ENCODE assay signal across 31 cellular contexts in the genomic region with DNA sequence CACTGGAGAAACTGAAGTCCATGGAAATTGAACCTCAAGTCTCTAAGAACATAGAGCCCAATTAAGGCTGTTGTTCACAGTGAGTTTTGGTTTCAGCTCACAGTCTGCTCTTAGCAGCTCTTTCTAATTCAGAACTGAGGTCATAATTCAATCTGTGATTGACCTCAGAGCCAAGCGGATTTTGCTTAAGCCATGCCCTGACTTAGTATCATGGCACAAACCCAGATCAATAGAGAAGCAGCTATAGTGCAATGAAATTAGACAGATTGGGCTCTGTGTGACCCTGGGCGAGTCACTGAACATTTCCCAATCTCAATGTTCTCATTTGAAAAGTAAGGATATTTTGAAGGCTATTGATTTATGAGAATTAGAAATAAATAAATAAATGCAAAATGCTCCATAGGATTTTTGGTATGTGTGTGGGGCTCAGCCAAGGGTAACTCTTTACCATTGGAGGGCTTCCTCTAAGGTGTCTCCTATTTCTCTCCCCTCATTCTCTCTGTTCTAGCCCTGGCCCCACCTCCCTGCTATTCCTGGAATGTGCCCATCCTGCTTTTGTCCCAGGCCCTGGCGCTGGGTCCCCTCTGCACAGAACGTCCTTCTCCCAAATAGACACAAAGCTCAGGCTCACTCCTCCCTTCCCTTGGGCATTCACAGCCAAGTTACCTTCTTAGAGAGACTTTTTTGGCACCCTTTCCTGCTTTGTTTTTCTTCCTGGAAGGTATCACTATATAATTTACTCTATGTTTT.
"Had no signal": no experiment of that assay in that cellular context is flagged by ENCODE, and none has a peak within 500 bp of the region (broad histone marks: within the 10 kb centered on the region; RNA-seq: fewer than 3 reads in every experiment).

No MANE protein-coding gene starts in this region.

- H3K27ac Mint-ChIP-seq: activated CD4-positive, alpha-beta memory T cell treated with anti-CD3 and anti-CD28 coated beads, Interleukin-2, amount 10 ng/mL, durations not matched to agents 7 days and 5 days; activated CD4-positive, alpha-beta T cell treated with anti-CD3 and anti-CD28 coated beads, Interleukin-2, amount 10 ng/mL, durations not matched to agents 24 days and 14 days; activated naive CD4-positive, alpha-beta T cell treated with anti-CD3 and anti-CD28 coated beads, Interleukin-2, amount 50 U/mL, for 24 hours; activated naive CD8-positive, alpha-beta T cell treated with anti-CD3 and anti-CD28 coated beads, Interleukin-2, amount 50 U/mL, for 24 hours; activated T-helper 17 cell treated with anti-CD3 and anti-CD28 coated beads, Interleukin-2, amount 50 U/mL, for 72 hours; stimulated activated naive B cell treated with anti-CD40 and anti-IgM and Interleukin-4, amounts not matched to agents 10 μg/mL and 1 μg/mL and 100 μg/mL, for 72 hours; T-helper 1 cell treated with Interleukin-12 subunit alpha and Interleukin-12 subunit beta and Interleukin-4 antibody, amounts not matched to agents 30 μg/mL and 1 μg/mL, for 36 hours had no signal

- H3K4me3 ChIP-seq: gastrocnemius medialis, psoas muscle, stomach, thyroid gland, upper lobe of left lung, vagina had no signal

- FAIRE-seq: endothelial cell of umbilical vein, kidney, TTC549 had no signal

- H3K36me3 ChIP-seq: gastrocnemius medialis, stomach, thyroid gland, upper lobe of left lung, vagina had no signal

- H2AFZ ChIP-seq: parathyroid adenoma had no signal

- H3K36me3 Mint-ChIP-seq: activated naive CD4-positive, alpha-beta T cell treated with anti-CD3 and anti-CD28 coated beads, Interleukin-2, amount 50 U/mL, for 24 hours; naive thymus-derived CD4-positive, alpha-beta T cell had no signal

- H3K4me1 ChIP-seq: gastrocnemius medialis, parathyroid adenoma, psoas muscle, stomach, thyroid gland, upper lobe of left lung, vagina had no signal

- ATAC-seq: activated naive CD8-positive, alpha-beta T cell treated with anti-CD3 and anti-CD28 coated beads, Interleukin-2, amount 50 U/mL, for 24 hours; activated T-cell treated with anti-CD3 and anti-CD28 coated beads, Interleukin-2, amount 50 U/mL, for 4 hours; activated T-helper 17 cell treated with anti-CD3 and anti-CD28 coated beads, Interleukin-2, amount 50 U/mL, for 72 hours; gastrocnemius medialis; left colon; naive thymus-derived CD4-positive, alpha-beta T cell; psoas muscle; stimulated activated naive B cell treated with anti-CD40 and anti-IgM and Interleukin-4, amounts not matched to agents 10 μg/mL and 1 μg/mL and 100 μg/mL, for 72 hours had no signal

- DNase-seq: activated CD4-positive, alpha-beta memory T cell treated with anti-CD3 and anti-CD28 coated beads, Interleukin-2, amount 10 ng/mL, durations not matched to agents 7 days and 5 days; activated CD4-positive, alpha-beta T cell treated with anti-CD3 and anti-CD28 coated beads, Interleukin-2, amount 10 ng/mL, durations not matched to agents 24 days and 14 days; activated CD4-positive, CD25-positive, alpha-beta regulatory T cell treated with anti-CD3 and anti-CD28 coated beads, Interleukin-2, amount 50 U/mL, for 72 hours; activated gamma-delta T cell treated with Interleukin-2 at 50 U/mL for 16 hours; activated naive CD8-positive, alpha-beta T cell treated with anti-CD3 and anti-CD28 coated beads, Interleukin-2, amount 50 U/mL, for 24 hours; activated T-cell treated with anti-CD3 and anti-CD28 coated beads, Interleukin-2, amount 50 U/mL, for 4 hours; amygdala; caudate nucleus; gastrocnemius medialis; glutamatergic neuron; kidney; left colon; midbrain; naive thymus-derived CD4-positive, alpha-beta T cell; nucleus accumbens; psoas muscle; stimulated activated CD4-positive, alpha-beta T cell treated with anti-CD3 and anti-CD28 coated beads, Interleukin-15, amount 100 ng/mL, for 24 hours; stimulated activated CD4-positive, alpha-beta T cell treated with anti-CD3 and anti-CD28 coated beads, Interleukin-2, amount 100 ng/mL, for 24 hours; stimulated activated naive B cell treated with anti-CD40 and anti-IgM and Interleukin-4, amounts not matched to agents 10 μg/mL and 1 μg/mL and 100 μg/mL, for 72 hours; stomach; T-helper 9 cell; thyroid gland; upper lobe of left lung had no signal

- H3K9me3 ChIP-seq: gastrocnemius medialis, thyroid gland, upper lobe of left lung, vagina had no signal

- H3K4me1 Mint-ChIP-seq: activated CD4-positive, alpha-beta memory T cell treated with anti-CD3 and anti-CD28 coated beads, Interleukin-2, amount 10 ng/mL, durations not matched to agents 7 days and 5 days; activated CD4-positive, alpha-beta T cell treated with anti-CD3 and anti-CD28 coated beads, Interleukin-2, amount 10 ng/mL, durations not matched to agents 24 days and 14 days; activated naive CD4-positive, alpha-beta T cell treated with anti-CD3 and anti-CD28 coated beads, Interleukin-2, amount 50 U/mL, for 24 hours; activated naive CD8-positive, alpha-beta T cell treated with anti-CD3 and anti-CD28 coated beads, Interleukin-2, amount 50 U/mL, for 24 hours; activated T-helper 17 cell treated with anti-CD3 and anti-CD28 coated beads, Interleukin-2, amount 50 U/mL, for 72 hours had no signal

- H3K27me3 Mint-ChIP-seq: activated CD4-positive, alpha-beta memory T cell treated with anti-CD3 and anti-CD28 coated beads, Interleukin-2, amount 10 ng/mL, durations not matched to agents 7 days and 5 days; activated naive CD4-positive, alpha-beta T cell treated with anti-CD3 and anti-CD28 coated beads, Interleukin-2, amount 50 U/mL, for 24 hours; stimulated activated naive B cell treated with anti-CD40 and anti-IgM and Interleukin-4, amounts not matched to agents 10 μg/mL and 1 μg/mL and 100 μg/mL, for 72 hours had no signal

- H3K4me3 Mint-ChIP-seq: activated CD4-positive, alpha-beta memory T cell treated with anti-CD3 and anti-CD28 coated beads, Interleukin-2, amount 10 ng/mL, durations not matched to agents 7 days and 5 days; activated CD4-positive, alpha-beta T cell treated with anti-CD3 and anti-CD28 coated beads, Interleukin-2, amount 10 ng/mL, durations not matched to agents 24 days and 14 days; activated naive CD4-positive, alpha-beta T cell treated with anti-CD3 and anti-CD28 coated beads, Interleukin-2, amount 50 U/mL, for 24 hours; activated naive CD8-positive, alpha-beta T cell treated with anti-CD3 and anti-CD28 coated beads, Interleukin-2, amount 50 U/mL, for 24 hours; activated T-cell treated with anti-CD3 and anti-CD28 coated beads, Interleukin-2, amount 50 U/mL, for 4 hours; activated T-helper 17 cell treated with anti-CD3 and anti-CD28 coated beads, Interleukin-2, amount 50 U/mL, for 72 hours; naive thymus-derived CD4-positive, alpha-beta T cell; stimulated activated naive B cell treated with anti-CD40 and anti-IgM and Interleukin-4, amounts not matched to agents 10 μg/mL and 1 μg/mL and 100 μg/mL, for 72 hours; T-helper 1 cell treated with Interleukin-12 subunit alpha and Interleukin-12 subunit beta and Interleukin-4 antibody, amounts not matched to agents 30 μg/mL and 1 μg/mL, for 36 hours had no signal

- H3K27me3 ChIP-seq: stomach, thyroid gland, upper lobe of left lung, vagina had no signal

- H3K79me2 ChIP-seq: parathyroid adenoma had no signal

- H3K27ac ChIP-seq: gastrocnemius medialis, parathyroid adenoma, psoas muscle, stomach, thyroid gland, upper lobe of left lung, vagina, VCaP had no signal

- H3K9ac ChIP-seq: parathyroid adenoma had no signal

- H3K9me3 Mint-ChIP-seq: activated naive CD4-positive, alpha-beta T cell treated with anti-CD3 and anti-CD28 coated beads, Interleukin-2, amount 50 U/mL, for 24 hours; activated naive CD8-positive, alpha-beta T cell treated with anti-CD3 and anti-CD28 coated beads, Interleukin-2, amount 50 U/mL, for 24 hours; activated T-cell treated with anti-CD3 and anti-CD28 coated beads, Interleukin-2, amount 50 U/mL, for 4 hours; activated T-helper 17 cell treated with anti-CD3 and anti-CD28 coated beads, Interleukin-2, amount 50 U/mL, for 72 hours had no signal
